In genomic region chr4:168797738-168798375, GRCh38 we compare ENCODE assay signal across 18 cellular contexts.
DNase-seq lines count a peak whose midpoint lies in the region; ATAC-seq and TF ChIP-seq lines count a peak whose summit lies in the region.
"Had no signal": no experiment of that assay in that cellular context is flagged by ENCODE, and none has a peak within 500 bp of the region (broad histone marks: within the 10 kb centered on the region; RNA-seq: fewer than 3 reads in every experiment).

No MANE protein-coding gene starts in this region.

- WGBS in heart left ventricle, 4 donors: 59 to 64% (median 61%) methylated on average over 5 of the region's 5 CpGs
- WGBS in right cardiac atrium: 60% methylated on average over 5 of the region's 5 CpGs
- WGBS in stomach, 5 donors: 75 to 88% (median 81%) methylated on average over 5 of the region's 5 CpGs

- intact Hi-C loops in heart left ventricle (cut with DNase I): loop anchor here in 1 of 10 donors (2.0 kb wide), 1 partner anchor 17 kb away; no protein-coding TSS in a partner anchor
- intact Hi-C loops in right cardiac atrium (cut with DNase I): no loop called here
- intact Hi-C loops in stomach (cut with DNase I; ENCODE audit: low total_unique reads): no loop called here

- H3K9ac ChIP-seq in adipocyte (ENCODE audit: low read length): peak overlapping the region; percentile 40

- no peak for DNase-seq in heart left ventricle
- DNase-seq in right cardiac atrium: no peak
- DNase-seq in adipocyte (ENCODE audit: low read depth): no peak
- peak; percentile 80 to 83 for DNase-seq in lung microvascular endothelial cell (ENCODE audit: low read depth in 2 of 2)
- DNase-seq in stomach: no peak
- DNase-seq in NCI-H510A treated with DMSO at 0.1 percent for 48 hours (lab: John Stamatoyannopoulos, UW): no peak
- no peak for DNase-seq in HCEC 1CT
- DNase-seq: activated CD4-positive, CD25-positive, alpha-beta regulatory T cell; adrenal gland; CD8-positive, alpha-beta T cell; DMS79 treated with DMSO at 0.1 percent for 48 hours; left ventricle myocardium superior; naive B cell; NCI-H1436 treated with DMSO at 0.1 percent for 48 hours; RPMI8226; T-helper 17 cell had no signal

- no peak for TF ChIP-seq POLR2A in heart left ventricle (IDR thresholded peaks at IDR 0.05)
- TF ChIP-seq POLR2A in stomach (IDR thresholded peaks at IDR 0.05): no peak

- H3K27ac ChIP-seq in heart left ventricle (peak overlapping the region in 8 of 12 donors; percentile 22 to 73 (median 60)), right cardiac atrium (ENCODE audit: low read length) (no peak overlapping the region), stomach (peak overlapping the region in 3 of 5 donors; percentile 42 to 75 (median 69))
- H3K27ac ChIP-seq: adrenal gland had no signal

- peaks cover 0 to 5% (median 0%) of the 10 kb centered on the region in 12 donors for H3K9me3 ChIP-seq in heart left ventricle
- H3K9me3 ChIP-seq in right cardiac atrium (ENCODE audit: control insufficient read depth, low read length): no peaks in the 10 kb centered on the region
- no peaks in the 10 kb centered on the region for H3K9me3 ChIP-seq in adipocyte (ENCODE audit: control insufficient read depth, low read length)
- H3K9me3 ChIP-seq in stomach: no peaks in the 10 kb centered on the region
- H3K9me3 ChIP-seq: adrenal gland, HAP-1 had no signal

- no peaks in the 10 kb centered on the region for H3K27me3 ChIP-seq in heart left ventricle
- no peaks in the 10 kb centered on the region for H3K27me3 ChIP-seq in right cardiac atrium (ENCODE audit: control insufficient read depth, insufficient read depth)
- no peaks in the 10 kb centered on the region for H3K27me3 ChIP-seq in adipocyte (replicated peaks; ENCODE audit: control insufficient read depth, insufficient read depth, low read length)
- H3K27me3 ChIP-seq in stomach: no peaks in the 10 kb centered on the region
- H3K27me3 ChIP-seq: adrenal gland had no signal

- no peak for TF ChIP-seq EP300 in stomach (IDR thresholded peaks at IDR 0.05)

- ATAC-seq in heart left ventricle: peak in 1 of 4 donors; percentile 29
- no peak for ATAC-seq in right cardiac atrium
- ATAC-seq in GM19035 (IDR thresholded peaks at IDR 0.05; ENCODE audit: unreplicated experiment): no peak
- ATAC-seq: CD8-positive, alpha-beta T cell had no signal

- peaks cover 0 to 38% (median 15%) of the 10 kb centered on the region in 12 donors for H3K4me1 ChIP-seq in heart left ventricle
- peaks cover 3% of the 10 kb centered on the region for H3K4me1 ChIP-seq in right cardiac atrium (ENCODE audit: control insufficient read depth, insufficient read depth, low read length)
- H3K4me1 ChIP-seq in adipocyte (ENCODE audit: control insufficient read depth, insufficient read depth, low read length): peaks cover 26% of the 10 kb centered on the region
- H3K4me1 ChIP-seq in stomach: peaks cover 14 to 54% (median 27%) of the 10 kb centered on the region in 4 donors
- H3K4me1 ChIP-seq: HAP-1 had no signal

- H3K36me3 ChIP-seq in heart left ventricle: no peaks in the 10 kb centered on the region
- no peaks in the 10 kb centered on the region for H3K36me3 ChIP-seq in adipocyte (ENCODE audit: control insufficient read depth, insufficient read depth, low read length, severe bottlenecking)
- H3K36me3 ChIP-seq in stomach: no peaks in the 10 kb centered on the region
- H3K36me3 ChIP-seq: adrenal gland, HAP-1 had no signal

- H3K4me3 ChIP-seq in heart left ventricle (no peak overlapping the region), right cardiac atrium (ENCODE audit: low read length) (no peak overlapping the region), adipocyte (ENCODE audit: low read length) (no peak overlapping the region), stomach (no peak overlapping the region)
- H3K4me3 ChIP-seq: adrenal gland, HAP-1 had no signal

- TF ChIP-seq CTCF in heart left ventricle (IDR thresholded peaks at IDR 0.05) (no peak), stomach (IDR thresholded peaks at IDR 0.05) (no peak)

Comparison
In these comparisons a context has a peak if more than half of its experiments do, and no peak if none do; other contexts are left out.
1. DNase-seq: peak in lung microvascular endothelial cell (2 of 2); none in heart left ventricle (0 of 5), right cardiac atrium (0 of 3), adipocyte (single experiment), stomach (single experiment), NCI-H510A treated with DMSO at 0.1 percent for 48 hours (single experiment) and HCEC 1CT (single experiment).